Comparison of ENCODE assay signal across 23 cellular contexts in the genomic region with DNA sequence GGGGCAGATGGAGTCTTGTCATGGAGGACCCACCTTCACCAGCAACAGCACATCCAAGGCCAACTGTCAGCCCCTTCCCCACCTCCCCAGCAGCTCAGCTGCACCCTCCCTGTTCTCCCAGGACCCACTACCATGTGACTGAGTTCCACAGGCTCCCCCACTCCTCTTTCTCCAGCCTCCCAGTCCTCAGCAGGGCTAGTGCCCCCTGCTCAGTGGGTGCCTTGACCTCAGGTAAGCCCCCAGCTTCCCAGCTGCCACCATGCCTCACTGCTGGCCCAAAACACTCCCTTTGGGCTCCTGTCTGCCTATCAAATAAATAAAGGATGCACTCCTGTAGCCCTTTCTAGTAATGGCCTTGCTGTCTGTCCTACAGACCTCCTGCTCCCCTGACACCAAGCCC.
"Had no signal": no experiment of that assay in that cellular context is flagged by ENCODE, and none has a peak within 500 bp of the region (broad histone marks: within the 10 kb centered on the region; RNA-seq: fewer than 3 reads in every experiment).

No MANE protein-coding gene starts in this region.

- H3K4me1 Mint-ChIP-seq: nephron; neural progenitor cell; stimulated activated effector memory CD8-positive, alpha-beta T cell treated with anti-CD3 and anti-CD28 coated beads, Interleukin-12 subunit alpha, Interleukin-12 subunit beta, amount 100 ng/mL, for 72 hours had no signal

- DNase-seq: cortex of kidney; effector CD4-positive, alpha-beta T cell; foreskin fibroblast; gastrocnemius medialis; left cardiac atrium; mesenchymal stem cell; midbrain; naive thymus-derived CD4-positive, alpha-beta T cell; nucleus accumbens; psoas muscle; sigmoid colon; stimulated activated CD4-positive, alpha-beta T cell treated with anti-CD3 and anti-CD28 coated beads, Interleukin-2, amount 100 ng/mL, for 24 hours; stimulated activated CD4-positive, alpha-beta T cell treated with anti-CD3 and anti-CD28 coated beads, Interleukin-4, amount 100 ng/mL, for 24 hours; stimulated activated naive CD4-positive, alpha-beta T cell treated with Interleukin-2 at 50 U/mL for 16 hours; stomach; thyroid gland; trophoblast cell had no signal

- H3K27me3 ChIP-seq: gastrocnemius medialis, left lung, neural progenitor cell, sigmoid colon, stomach, thyroid gland had no signal

- H3K27ac Mint-ChIP-seq: naive thymus-derived CD4-positive, alpha-beta T cell; nephron; neural progenitor cell; stimulated activated effector memory CD8-positive, alpha-beta T cell treated with anti-CD3 and anti-CD28 coated beads, Interleukin-12 subunit alpha, Interleukin-12 subunit beta, amount 100 ng/mL, for 72 hours had no signal

- H2AFZ ChIP-seq: neural progenitor cell had no signal

- H3K36me3 Mint-ChIP-seq: neural progenitor cell; stimulated activated effector memory CD8-positive, alpha-beta T cell treated with anti-CD3 and anti-CD28 coated beads, Interleukin-12 subunit alpha, Interleukin-12 subunit beta, amount 100 ng/mL, for 72 hours had no signal

- H3K4me2 ChIP-seq: neural progenitor cell had no signal

- ATAC-seq: esophagus mucosa; gastrocnemius medialis; left cardiac atrium; left lung; naive thymus-derived CD4-positive, alpha-beta T cell; psoas muscle had no signal

- H3K4me3 Mint-ChIP-seq: naive thymus-derived CD4-positive, alpha-beta T cell; nephron; neural progenitor cell; stimulated activated effector memory CD8-positive, alpha-beta T cell treated with anti-CD3 and anti-CD28 coated beads, Interleukin-12 subunit alpha, Interleukin-12 subunit beta, amount 100 ng/mL, for 72 hours had no signal

- H3K9me3 ChIP-seq: gastrocnemius medialis, thyroid gland had no signal

- H3K4me3 ChIP-seq: gastrocnemius medialis, left lung, neural progenitor cell, psoas muscle, sigmoid colon, stomach, thyroid gland had no signal

- H3K9ac ChIP-seq: neural progenitor cell had no signal

- H3K27ac ChIP-seq: epithelial cell of prostate, gastrocnemius medialis, left lung, neural progenitor cell, psoas muscle, sigmoid colon, stomach, thyroid gland had no signal

- H3K4me1 ChIP-seq: left lung, neural progenitor cell, sigmoid colon, stomach, thyroid gland had no signal

- H3K36me3 ChIP-seq: gastrocnemius medialis, left lung, neural progenitor cell, sigmoid colon, stomach, thyroid gland had no signal
